Comparison of ENCODE assay signal across 8 cellular contexts in the genomic region with DNA sequence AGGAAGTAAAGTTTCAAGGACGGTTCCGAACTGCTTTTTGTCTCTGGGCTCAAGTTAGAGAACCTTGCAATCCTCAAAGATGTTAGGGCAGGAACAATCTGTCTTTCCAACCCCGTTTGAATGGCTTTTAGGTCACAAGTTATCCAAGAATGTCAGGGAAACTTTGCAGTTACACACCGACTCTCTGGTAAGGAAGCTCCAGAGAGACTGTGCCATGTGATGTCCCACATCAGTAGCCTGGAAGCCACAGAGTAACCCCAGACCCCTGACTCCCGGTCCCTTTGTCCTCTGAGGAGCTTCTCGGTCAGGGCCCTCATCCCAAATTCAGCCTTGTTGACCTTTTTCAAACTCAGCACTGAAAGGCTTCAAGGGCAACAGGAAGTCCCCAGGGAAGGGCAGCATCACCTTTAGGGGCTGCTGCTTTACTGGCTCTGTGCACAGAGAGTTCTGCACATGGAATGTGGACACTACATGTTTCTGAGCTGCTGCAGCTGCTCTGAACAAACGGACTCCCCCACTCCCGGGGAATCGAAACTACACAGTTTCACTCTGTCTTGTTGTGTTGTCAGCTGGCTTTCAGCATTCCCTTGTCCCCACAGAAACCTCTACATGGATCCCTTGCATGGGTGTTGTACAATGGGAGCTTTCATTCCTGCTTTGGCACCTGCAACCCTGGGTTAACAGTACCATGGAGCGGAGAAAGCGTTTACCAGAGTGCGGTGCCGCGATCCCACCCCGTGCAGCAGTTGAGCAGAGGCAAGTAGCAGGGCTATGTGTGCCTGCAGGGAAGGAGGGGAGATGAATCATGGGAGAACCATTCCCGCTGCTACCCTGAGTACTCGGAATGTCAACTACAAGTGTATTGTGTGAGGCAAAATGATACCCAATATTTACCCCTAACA.
A peak's percentile ranks its signal among the peaks of the same experiment; 100 is the strongest.
DNase-seq lines count a peak whose midpoint lies in the region; ATAC-seq and TF ChIP-seq lines count a peak whose summit lies in the region.

No MANE protein-coding gene starts in this region.

- H3K36me3 ChIP-seq in kidney epithelial cell (ENCODE audit: control insufficient read depth, insufficient read depth, low read length) (no peaks in the 10 kb centered on the region), stomach smooth muscle (ENCODE audit: control insufficient read depth in 2 of 2, insufficient read depth in 2 of 2, low read length in 2 of 2) (no peaks in the 10 kb centered on the region)

- DNase-seq in HS-27A (ENCODE audit: low read depth) (peak; percentile 83), kidney epithelial cell (ENCODE audit: low read depth) (peak; percentile 35), activated gamma-delta T cell (lab: John Stamatoyannopoulos, UW) (no peak)
- no peak for DNase-seq in activated T-cell treated with anti-CD3 and anti-CD28 coated beads, Interleukin-2, amount 50 U/mL, for 72 hours
- no peak for DNase-seq in CD4-positive, alpha-beta T cell

- ATAC-seq in HG02981 (IDR thresholded peaks at IDR 0.05; ENCODE audit: unreplicated experiment): no peak
- no peak for ATAC-seq in activated T-cell treated with anti-CD3 and anti-CD28 coated beads, Interleukin-2, amount 50 U/mL, for 72 hours (replicated peaks in 1 of 2)
- no peak for ATAC-seq in CD4-positive, alpha-beta T cell (ENCODE audit: poor library complexity)

- H3K27ac ChIP-seq in stomach smooth muscle (ENCODE audit: low read length): peak overlapping the region; percentile 69
- no peak overlapping the region for H3K27ac ChIP-seq in CD4-positive, alpha-beta T cell (ENCODE audit: low read depth, low read length)

- H3K9ac ChIP-seq in stomach smooth muscle (ENCODE audit: low read length in 2 of 2): peak overlapping the region; percentile 42 to 59

- H3K36me3 Mint-ChIP-seq in brain: no peaks in the 10 kb centered on the region
- H3K36me3 Mint-ChIP-seq in activated T-cell treated with anti-CD3 and anti-CD28 coated beads, Interleukin-2, amount 50 U/mL, for 72 hours (ENCODE audit: insufficient read depth in 2 of 2): no peaks in the 10 kb centered on the region
- H3K36me3 Mint-ChIP-seq in CD4-positive, alpha-beta T cell (ENCODE audit: low read depth): no peaks in the 10 kb centered on the region

- no peaks in the 10 kb centered on the region for H3K27me3 ChIP-seq in kidney epithelial cell (ENCODE audit: control insufficient read depth, insufficient read depth, low read length)
- no peaks in the 10 kb centered on the region for H3K27me3 ChIP-seq in stomach smooth muscle (ENCODE audit: control insufficient read depth in 1 of 2, insufficient read depth in 2 of 2, low read length in 2 of 2)
- H3K27me3 ChIP-seq in CD4-positive, alpha-beta T cell (ENCODE audit: control insufficient read depth, insufficient read depth, low read length): no peaks in the 10 kb centered on the region

- H3K4me1 Mint-ChIP-seq in brain: peaks cover 28% of the 10 kb centered on the region
- peaks cover 10% of the 10 kb centered on the region for H3K4me1 Mint-ChIP-seq in activated T-cell treated with anti-CD3 and anti-CD28 coated beads, Interleukin-2, amount 50 U/mL, for 72 hours (ENCODE audit: low read depth)
- H3K4me1 Mint-ChIP-seq in CD4-positive, alpha-beta T cell (ENCODE audit: low read depth): no peaks in the 10 kb centered on the region

- H3K4me3 Mint-ChIP-seq in brain: peak overlapping the region in 2 of 5 experiments; percentile 2 to 23
- no peak overlapping the region for H3K4me3 Mint-ChIP-seq in activated T-cell treated with anti-CD3 and anti-CD28 coated beads, Interleukin-2, amount 50 U/mL, for 72 hours
- no peak overlapping the region for H3K4me3 Mint-ChIP-seq in CD4-positive, alpha-beta T cell

- H3K4me1 ChIP-seq in stomach smooth muscle (ENCODE audit: control insufficient read depth, insufficient read depth, low read length): peaks cover 16% of the 10 kb centered on the region

- TF ChIP-seq CTCF in brain (conservative IDR thresholded peaks at IDR 0.05) (peak in 1 of 2 experiments; percentile 18), kidney epithelial cell (IDR thresholded peaks at IDR 0.05; ENCODE audit: insufficient read depth, low read length, poor library complexity, severe bottlenecking) (no peak)
- TF ChIP-seq CTCF in CD4-positive, alpha-beta T cell (IDR thresholded peaks at IDR 0.05): no peak

- no peaks in the 10 kb centered on the region for H3K27me3 Mint-ChIP-seq in brain
- peaks cover 33% of the 10 kb centered on the region for H3K27me3 Mint-ChIP-seq in activated T-cell treated with anti-CD3 and anti-CD28 coated beads, Interleukin-2, amount 50 U/mL, for 72 hours (ENCODE audit: low read depth)
- peaks cover 27% of the 10 kb centered on the region for H3K27me3 Mint-ChIP-seq in CD4-positive, alpha-beta T cell

- intact Hi-C loops in CD4-positive, alpha-beta T cell (cut with DNase I, micrococcal nuclease): no loop called here

- H3K27ac Mint-ChIP-seq in brain: peak overlapping the region in 4 of 5 experiments; percentile 22 to 86 (median 64)
- H3K27ac Mint-ChIP-seq in activated T-cell treated with anti-CD3 and anti-CD28 coated beads, Interleukin-2, amount 50 U/mL, for 72 hours: no peak overlapping the region
- H3K27ac Mint-ChIP-seq in CD4-positive, alpha-beta T cell: no peak overlapping the region

- H3K9me3 Mint-ChIP-seq in brain: no peaks in the 10 kb centered on the region
- no peaks in the 10 kb centered on the region for H3K9me3 Mint-ChIP-seq in activated T-cell treated with anti-CD3 and anti-CD28 coated beads, Interleukin-2, amount 50 U/mL, for 72 hours
- no peaks in the 10 kb centered on the region for H3K9me3 Mint-ChIP-seq in CD4-positive, alpha-beta T cell

- H3K9me3 ChIP-seq in stomach smooth muscle (ENCODE audit: control insufficient read depth in 2 of 2, low read length in 2 of 2): no peaks in the 10 kb centered on the region
- no peaks in the 10 kb centered on the region for H3K9me3 ChIP-seq in CD4-positive, alpha-beta T cell (ENCODE audit: control insufficient read depth, low read length)

- POLR2A ChIA-PET in CD4-positive, alpha-beta T cell (lab: Charles Lee): no interaction called here

- H3K4me3 ChIP-seq in kidney epithelial cell (ENCODE audit: low read depth, low read length) (no peak overlapping the region), stomach smooth muscle (ENCODE audit: low read length in 2 of 2) (peak overlapping the region; percentile 68 to 71)

- CTCF ChIA-PET in CD4-positive, alpha-beta T cell (lab: Charles Lee): no interaction called here

Comparison
In these comparisons a context has a peak if more than half of its experiments do, and no peak if none do; other contexts are left out.
1. DNase-seq: peak in HS-27A (single experiment) and kidney epithelial cell (single experiment); none in activated gamma-delta T cell (single experiment), activated T-cell treated with anti-CD3 and anti-CD28 coated beads, Interleukin-2, amount 50 U/mL, for 72 hours (0 of 2) and CD4-positive, alpha-beta T cell (0 of 10).
2. H3K27ac Mint-ChIP-seq: peak in brain (4 of 5); none in activated T-cell treated with anti-CD3 and anti-CD28 coated beads, Interleukin-2, amount 50 U/mL, for 72 hours (single experiment) and CD4-positive, alpha-beta T cell (single experiment).